Comparison of ENCODE assay signal across 16 cellular contexts in genomic region chr6:136371951-136372350, GRCh38.
"Had no signal": no experiment of that assay in that cellular context is flagged by ENCODE, and none has a peak within 500 bp of the region (broad histone marks: within the 10 kb centered on the region; RNA-seq: fewer than 3 reads in every experiment).

No MANE protein-coding gene starts in this region.

- H3K4me3 ChIP-seq: left ventricle myocardium inferior, sigmoid colon had no signal

- H3K36me3 Mint-ChIP-seq: brain had no signal

- H3K9me3 ChIP-seq: left ventricle myocardium inferior, sigmoid colon had no signal

- H3K27me3 ChIP-seq: foreskin keratinocyte, sigmoid colon had no signal

- H3K9me3 Mint-ChIP-seq: activated CD4-positive, alpha-beta T cell treated with anti-CD3 and anti-CD28 coated beads, Interleukin-2, amount 10 ng/mL, durations not matched to agents 24 days and 14 days; activated naive CD8-positive, alpha-beta T cell treated with anti-CD3 and anti-CD28 coated beads, Interleukin-2, amount 50 U/mL, for 24 hours; brain; nephron progenitor cell; WTC11 had no signal

- H3K27ac ChIP-seq: foreskin keratinocyte, left ventricle myocardium inferior, sigmoid colon had no signal

- H3K27ac Mint-ChIP-seq: activated CD4-positive, alpha-beta T cell treated with anti-CD3 and anti-CD28 coated beads, Interleukin-2, amount 10 ng/mL, durations not matched to agents 24 days and 14 days; activated naive CD8-positive, alpha-beta T cell treated with anti-CD3 and anti-CD28 coated beads, Interleukin-2, amount 50 U/mL, for 24 hours; WTC11 had no signal

- H3K36me3 ChIP-seq: left ventricle myocardium inferior, sigmoid colon had no signal

- H3K4me1 ChIP-seq: foreskin keratinocyte, left ventricle myocardium inferior, sigmoid colon had no signal

- H3K4me3 Mint-ChIP-seq: activated CD4-positive, alpha-beta T cell treated with anti-CD3 and anti-CD28 coated beads, Interleukin-2, amount 10 ng/mL, durations not matched to agents 24 days and 14 days; activated naive CD8-positive, alpha-beta T cell treated with anti-CD3 and anti-CD28 coated beads, Interleukin-2, amount 50 U/mL, for 24 hours; brain; nephron progenitor cell; WTC11 had no signal

- H3K4me1 Mint-ChIP-seq: activated CD4-positive, alpha-beta T cell treated with anti-CD3 and anti-CD28 coated beads, Interleukin-2, amount 10 ng/mL, durations not matched to agents 24 days and 14 days; WTC11 had no signal

- DNase-seq: activated CD4-positive, alpha-beta T cell treated with anti-CD3 and anti-CD28 coated beads, Interleukin-2, amount 10 ng/mL, durations not matched to agents 24 days and 14 days; activated CD8-positive, alpha-beta memory T cell treated with anti-CD3 and anti-CD28 coated beads for 24 hours; activated naive CD4-positive, alpha-beta T cell treated with Interleukin-2 at 50 U/mL for 16 hours; activated naive CD8-positive, alpha-beta T cell treated with anti-CD3 and anti-CD28 coated beads, Interleukin-2, amount 50 U/mL, for 24 hours; foreskin keratinocyte; head of caudate nucleus; kidney; left ventricle myocardium inferior; nephron progenitor cell; sigmoid colon; stimulated activated CD4-positive, alpha-beta T cell treated with anti-CD3 and anti-CD28 coated beads, Interleukin-12 subunit alpha, Interleukin-12 subunit beta, amount 100 ng/mL, for 4 hours; stimulated activated CD4-positive, alpha-beta T cell treated with anti-CD3 and anti-CD28 coated beads, Interleukin-2, amount 100 ng/mL, for 48 hours; stimulated activated naive CD4-positive, alpha-beta T cell treated with Interleukin-2 at 50 U/mL for 16 hours; T1000 had no signal
